Comparison of ENCODE assay signal across 25 cellular contexts in genomic region chr2:27088644-27089043, GRCh38. TPM values are rescaled to one million over a fixed set of nuclear protein-coding genes. Genes with fewer than 3 reads are reported as not detected.
DNase-seq lines count a peak whose midpoint lies in the region; ATAC-seq and TF ChIP-seq lines count a peak whose summit lies in the region.
"Had no signal": no experiment of that assay in that cellular context is flagged by ENCODE, and none has a peak within 500 bp of the region (broad histone marks: within the 10 kb centered on the region; RNA-seq: fewer than 3 reads in every experiment).

No MANE protein-coding gene starts in this region.

- no peak overlapping the region for H3K27ac Mint-ChIP-seq in CD4-positive, alpha-beta T cell
- H3K27ac Mint-ChIP-seq in brain, result no peak overlapping the region
- H3K27ac Mint-ChIP-seq in neural crest cell (ENCODE audit: unreplicated experiment), result no peak overlapping the region
- H3K27ac Mint-ChIP-seq: activated CD4-positive, alpha-beta memory T cell treated with anti-CD3 and anti-CD28 coated beads for 36 hours; activated naive CD8-positive, alpha-beta T cell treated with anti-CD3 and anti-CD28 coated beads, Interleukin-2, amount 10 ng/mL, durations not matched to agents 7 days and 5 days; HFFc6 had no signal

- peak overlapping the region; percentile 73 for H3K4me3 ChIP-seq in OCI-LY7 (ENCODE audit: low read depth, low read length, poor library complexity, severe bottlenecking)
- H3K4me3 ChIP-seq: gastroesophageal sphincter, left lung, pancreas, smooth muscle cell, upper lobe of left lung had no signal

- no peak for DNase-seq in CD4-positive, alpha-beta T cell
- no peak for DNase-seq in OCI-LY7 (ENCODE audit: low spot score)
- DNase-seq in neural crest cell (ENCODE audit: low read depth, low spot score), result no peak
- no peak for DNase-seq in NCI-H2227 (lab: John Stamatoyannopoulos, UW; ENCODE audit: unreplicated experiment)
- DNase-seq in NCI-H82 (lab: John Stamatoyannopoulos, UW), result no peak
- no peak for DNase-seq in GM10248 (ENCODE audit: extremely low spot score)
- DNase-seq: activated CD4-positive, alpha-beta memory T cell treated with anti-CD3 and anti-CD28 coated beads for 36 hours; activated CD8-positive, alpha-beta memory T cell treated with anti-CD3 and anti-CD28 coated beads, Interleukin-2, amount 50 U/mL, for 48 hours; activated naive CD8-positive, alpha-beta T cell treated with anti-CD3 and anti-CD28 coated beads, Interleukin-2, amount 10 ng/mL, durations not matched to agents 7 days and 5 days; cerebellar nuclear complex; EL; HFFc6; naive thymus-derived CD4-positive, alpha-beta T cell; NCI-H446 treated with DMSO at 0.1 percent for 48 hours; retina; SIG-M5; stimulated activated CD4-positive, alpha-beta T cell treated with anti-CD3 and anti-CD28 coated beads, Interleukin-2, amount 100 ng/mL, for 24 hours; SW 1271; upper lobe of left lung had no signal

- H2AFZ ChIP-seq in OCI-LY7 (ENCODE audit: low read length), result no peak overlapping the region

- peaks cover 35% of the 10 kb centered on the region for H3K4me1 ChIP-seq in OCI-LY7 (ENCODE audit: insufficient read depth, low read length, poor library complexity, severe bottlenecking)

- no peaks in the 10 kb centered on the region for H3K27me3 ChIP-seq in CD4-positive, alpha-beta T cell (ENCODE audit: control insufficient read depth, insufficient read depth, low read length)
- H3K27me3 ChIP-seq: gastroesophageal sphincter, left lung, pancreas, upper lobe of left lung had no signal

- H3K27me3 Mint-ChIP-seq in CD4-positive, alpha-beta T cell, result no peaks in the 10 kb centered on the region
- H3K27me3 Mint-ChIP-seq in brain, result peaks cover 3% of the 10 kb centered on the region
- H3K27me3 Mint-ChIP-seq in neural crest cell (ENCODE audit: low read depth), result peaks cover 10% of the 10 kb centered on the region
- H3K27me3 Mint-ChIP-seq: activated CD4-positive, alpha-beta memory T cell treated with anti-CD3 and anti-CD28 coated beads for 36 hours; activated naive CD8-positive, alpha-beta T cell treated with anti-CD3 and anti-CD28 coated beads, Interleukin-2, amount 10 ng/mL, durations not matched to agents 7 days and 5 days; naive thymus-derived CD4-positive, alpha-beta T cell had no signal

- no peak for TF ChIP-seq CTCF in CD4-positive, alpha-beta T cell (IDR thresholded peaks at IDR 0.05)
- TF ChIP-seq CTCF in OCI-LY7 (conservative IDR thresholded peaks at IDR 0.05; ENCODE audit: low read length), result no peak
- no peak for TF ChIP-seq CTCF in brain (conservative IDR thresholded peaks at IDR 0.05)
- TF ChIP-seq CTCF in neural crest cell (conservative IDR thresholded peaks at IDR 0.05), result no peak
- no peak for TF ChIP-seq CTCF in GM10248 (IDR thresholded peaks at IDR 0.05; ENCODE audit: control extremely low read depth, extremely low read depth, low read depth, missing control alignments)

- no peaks in the 10 kb centered on the region for H3K79me2 ChIP-seq in OCI-LY7 (ENCODE audit: insufficient read depth, low read depth, low read length)

- peak overlapping the region; percentile 69 for H3K4me3 Mint-ChIP-seq in CD4-positive, alpha-beta T cell
- H3K4me3 Mint-ChIP-seq in brain (peak overlapping the region; percentile 45 to 88 (median 67)), neural crest cell (peak overlapping the region; percentile 71)
- H3K4me3 Mint-ChIP-seq: activated CD4-positive, alpha-beta memory T cell treated with anti-CD3 and anti-CD28 coated beads for 36 hours; activated naive CD8-positive, alpha-beta T cell treated with anti-CD3 and anti-CD28 coated beads, Interleukin-2, amount 10 ng/mL, durations not matched to agents 7 days and 5 days; HFFc6 had no signal

- H3K36me3 Mint-ChIP-seq in CD4-positive, alpha-beta T cell (ENCODE audit: low read depth), result no peaks in the 10 kb centered on the region
- no peaks in the 10 kb centered on the region for H3K36me3 Mint-ChIP-seq in brain
- no peaks in the 10 kb centered on the region for H3K36me3 Mint-ChIP-seq in neural crest cell (ENCODE audit: low read depth)
- H3K36me3 Mint-ChIP-seq: activated CD4-positive, alpha-beta memory T cell treated with anti-CD3 and anti-CD28 coated beads for 36 hours; activated naive CD8-positive, alpha-beta T cell treated with anti-CD3 and anti-CD28 coated beads, Interleukin-2, amount 10 ng/mL, durations not matched to agents 7 days and 5 days; naive thymus-derived CD4-positive, alpha-beta T cell had no signal

- intact Hi-C loops in CD4-positive, alpha-beta T cell (cut with DNase I, micrococcal nuclease), result loop anchor here in 1 of 2 experiments (5.0 kb wide), 2 partner anchors 126 to 284 kb away; partner anchors contain the start of genes EIF2B4 and SNX17
- intact Hi-C loops in OCI-LY7 (cut with micrococcal nuclease; ENCODE audit: unreplicated experiment), result no loop called here

- no peak for ATAC-seq in CD4-positive, alpha-beta T cell (ENCODE audit: poor library complexity)
- ATAC-seq: activated CD4-positive, CD25-positive, alpha-beta regulatory T cell treated with anti-CD3 and anti-CD28 coated beads, Interleukin-2, amount 50 U/mL, for 24 hours; gastroesophageal sphincter; left lung; naive thymus-derived CD4-positive, alpha-beta T cell; pancreas had no signal

- no peaks in the 10 kb centered on the region for H3K36me3 ChIP-seq in OCI-LY7 (ENCODE audit: insufficient read depth, low read length)
- H3K36me3 ChIP-seq: left lung, pancreas, upper lobe of left lung had no signal

- peaks cover 25% of the 10 kb centered on the region for H3K4me1 Mint-ChIP-seq in CD4-positive, alpha-beta T cell (ENCODE audit: low read depth)
- H3K4me1 Mint-ChIP-seq in brain, result peaks cover 40% of the 10 kb centered on the region
- H3K4me1 Mint-ChIP-seq in neural crest cell, result peaks cover 19% of the 10 kb centered on the region

- H3K9me2 ChIP-seq in OCI-LY7 (ENCODE audit: insufficient read depth, low read length), result no peaks in the 10 kb centered on the region

- H4K20me1 ChIP-seq in OCI-LY7 (ENCODE audit: insufficient read depth, low read length), result no peaks in the 10 kb centered on the region

- BruUV-seq in OCI-LY7 (replicated peaks; lab: Mats Ljungman, UMichigan), result no TSS peak

- CTCF ChIA-PET in CD4-positive, alpha-beta T cell (lab: Charles Lee), result no interaction called here
- CTCF ChIA-PET in OCI-LY7 (lab: Charles Lee; ENCODE audit: unreplicated experiment) (interaction anchor here (0.6 to 0.8 kb wide), 2 partner anchors 213 to 214 kb away, joined by 3 read pairs; no protein-coding TSS in a partner anchor), GM10248 (lab: Yijun Ruan, JAX) (interaction anchor here (1.0 to 9.6 kb wide), 9 partner anchors 9 to 191 kb away, joined by 3 to 105 read pairs (median 5); partner anchors contain the start of gene OST4)

- peak overlapping the region; percentile 99 for H3K4me2 ChIP-seq in OCI-LY7 (ENCODE audit: low read length)
- H3K4me2 ChIP-seq: smooth muscle cell had no signal

- no peaks in the 10 kb centered on the region for H3K9me3 Mint-ChIP-seq in CD4-positive, alpha-beta T cell
- H3K9me3 Mint-ChIP-seq in brain (no peaks in the 10 kb centered on the region), neural crest cell (no peaks in the 10 kb centered on the region)
- H3K9me3 Mint-ChIP-seq: activated CD4-positive, alpha-beta memory T cell treated with anti-CD3 and anti-CD28 coated beads for 36 hours; activated naive CD8-positive, alpha-beta T cell treated with anti-CD3 and anti-CD28 coated beads, Interleukin-2, amount 10 ng/mL, durations not matched to agents 7 days and 5 days; HFFc6; naive thymus-derived CD4-positive, alpha-beta T cell had no signal

- POLR2A ChIA-PET in CD4-positive, alpha-beta T cell (lab: Charles Lee), result interaction anchor here (2.8 to 10.2 kb wide), 3 partner anchors 18 to 123 kb away, joined by 12 to 161 read pairs (median 113); partner anchors contain the start of genes AGBL5, ATRAID, OST4 and SLC5A6
- POLR2A ChIA-PET in OCI-LY7 (lab: Charles Lee), result interaction anchor here (0.6 to 1.5 kb wide), 3 partner anchors 184 to 340 kb away, joined by 3 to 5 read pairs (median 4); no protein-coding TSS in a partner anchor
- POLR2A ChIA-PET in GM10248 (lab: Yijun Ruan, JAX), result interaction anchor here (0.9 kb wide), 1 partner anchor 38 kb away, joined by 4 read pairs; no protein-coding TSS in a partner anchor

- no peaks in the 10 kb centered on the region for H3K9me3 ChIP-seq in CD4-positive, alpha-beta T cell (ENCODE audit: control insufficient read depth, low read length)
- no peaks in the 10 kb centered on the region for H3K9me3 ChIP-seq in OCI-LY7 (ENCODE audit: low read length)
- H3K9me3 ChIP-seq: gastroesophageal sphincter, left lung, pancreas, upper lobe of left lung had no signal

- H3K27ac ChIP-seq in CD4-positive, alpha-beta T cell (ENCODE audit: low read depth, low read length), result no peak overlapping the region
- H3K27ac ChIP-seq in OCI-LY7 (ENCODE audit: low read depth, low read length, poor library complexity, severe bottlenecking), result no peak overlapping the region
- H3K27ac ChIP-seq: gastroesophageal sphincter, left lung, pancreas, upper lobe of left lung had no signal

RNA-seq across cellular contexts. Expression of gene KHK, which starts 2.1 kb away (rescaled TPM):
- total RNA-seq in CD4-positive, alpha-beta T cell, result 1 to 10 TPM; 4.7 TPM
- 9.7 and 14.0 TPM in 2 replicates for total RNA-seq in OCI-LY7 (2014; rRNA removed; shearing (Covaris generic))
- total RNA-seq in OCI-LY7 (2022) (17.9 and 19.7 TPM in 2 replicates), neural crest cell (10.0 and 10.6 TPM in 2 replicates)
- polyA plus RNA-seq in brain (ENCODE audit: insufficient read depth, low read depth, low replicate concordance), result 9.2 TPM

RNA-seq across cellular contexts. Expression of gene EMILIN1, which starts 10.2 kb away (rescaled TPM):
- under 1 TPM; 0.14 to 0.25 TPM for total RNA-seq in CD4-positive, alpha-beta T cell
- total RNA-seq in OCI-LY7 (2014; rRNA removed; shearing (Covaris generic)), result 2.7 and 3.2 TPM in 2 replicates
- total RNA-seq in OCI-LY7 (2022) (1.6 and 2.2 TPM in 2 replicates), neural crest cell (22.6 and 24.1 TPM in 2 replicates)
- 6.2 TPM for polyA plus RNA-seq in brain (ENCODE audit: insufficient read depth, low read depth, low replicate concordance)

RNA-seq across cellular contexts. Expression of gene OST4, which starts 17.2 kb away (rescaled TPM):
- total RNA-seq in CD4-positive, alpha-beta T cell, result 100 to 1,000 TPM; 232 to 254 TPM
- 147 and 214 TPM in 2 replicates for total RNA-seq in OCI-LY7 (2014; rRNA removed; shearing (Covaris generic))
- total RNA-seq in OCI-LY7 (2022) (253 and 267 TPM in 2 replicates), neural crest cell (232 and 236 TPM in 2 replicates)
- 361 TPM for polyA plus RNA-seq in brain (ENCODE audit: insufficient read depth, low read depth, low replicate concordance)

RNA-seq across cellular contexts. Expression of gene CGREF1, which starts 30.3 kb away (rescaled TPM):
- total RNA-seq in CD4-positive, alpha-beta T cell, result not detected
- total RNA-seq in OCI-LY7 (2014; rRNA removed; shearing (Covaris generic)), result not detected in 2 replicates
- total RNA-seq in OCI-LY7 (2022) (not detected in 2 replicates), neural crest cell (1.3 and 2.1 TPM in 2 replicates)
- polyA plus RNA-seq in brain (ENCODE audit: insufficient read depth, low read depth, low replicate concordance), result 8.4 TPM
- total RNA-seq: smooth muscle cell had no signal

RNA-seq across cellular contexts. Expression of gene ABHD1, which starts 35.0 kb away (rescaled TPM):
- total RNA-seq in CD4-positive, alpha-beta T cell, result 1 to 10 TPM; 1.0 to 1.3 TPM
- not detected in 2 replicates for total RNA-seq in OCI-LY7 (2014; rRNA removed; shearing (Covaris generic))
- total RNA-seq in OCI-LY7 (2022), result not detected in 2 replicates
- 0.64 TPM for polyA plus RNA-seq in brain (ENCODE audit: insufficient read depth, low read depth, low replicate concordance)
- 0.47 and 0.82 TPM in 2 replicates for total RNA-seq in neural crest cell
- total RNA-seq: HFFc6, left lung, smooth muscle cell had no signal
- polyA plus RNA-seq: smooth muscle cell had no signal
